In the genomic region with DNA sequence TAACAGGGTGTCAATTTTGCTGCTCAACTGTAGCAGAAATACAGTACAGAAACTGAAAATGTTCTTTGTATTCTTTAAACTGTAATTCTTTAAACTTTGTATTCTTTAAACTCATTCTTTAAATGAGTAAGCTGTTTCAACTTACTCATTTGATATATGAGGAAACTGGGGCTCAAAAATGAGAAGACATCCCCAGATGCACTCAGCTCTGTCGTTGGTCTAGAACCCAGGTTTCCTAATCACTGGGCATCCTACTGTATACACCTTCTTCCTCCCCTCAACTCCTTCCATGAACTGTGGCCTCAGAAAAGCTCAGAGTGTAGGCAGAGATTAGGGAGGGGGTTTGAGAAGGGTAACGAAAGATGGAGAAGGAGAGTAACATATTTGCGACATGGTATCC, we compare ENCODE assay signal across 5 cellular contexts.
"Had no signal": no experiment of that assay in that cellular context is flagged by ENCODE, and none has a peak within 500 bp of the region (broad histone marks: within the 10 kb centered on the region; RNA-seq: fewer than 3 reads in every experiment).

No MANE protein-coding gene starts in this region.

- DNase-seq: IMR-90, KBM-7 had no signal

- H3K27ac Mint-ChIP-seq: IgD-negative memory B cell had no signal

- ATAC-seq: HepG2, K562 had no signal

- H3K4me3 Mint-ChIP-seq: IgD-negative memory B cell had no signal

- H3K36me3 Mint-ChIP-seq: IgD-negative memory B cell had no signal
